3 cellular contexts compared by ENCODE assay signal in the genomic region with DNA sequence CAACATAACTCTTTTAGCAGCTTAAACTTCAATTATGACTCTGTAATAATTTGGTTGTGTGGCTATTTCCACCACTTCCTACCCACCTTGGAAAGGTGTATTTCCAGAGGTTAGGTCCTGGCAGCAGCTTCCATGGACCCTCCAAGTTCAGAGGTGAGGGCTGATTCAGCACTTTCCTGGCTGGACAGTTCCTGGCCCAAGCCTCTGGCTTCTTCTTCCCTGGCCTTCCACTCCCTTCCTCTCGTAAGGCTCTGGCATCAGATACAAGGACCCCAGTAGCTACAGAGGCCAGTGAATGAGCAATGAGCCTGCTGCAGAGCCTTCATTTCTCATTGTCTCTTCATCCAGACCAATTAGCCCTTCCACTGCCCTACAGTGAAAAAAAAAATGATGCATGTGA.
TF ChIP-seq lines count a peak whose summit lies in the region.

No MANE protein-coding gene starts in this region.

TF ChIP-seq in SK-N-SH, 30 proteins besides CTCF, POLR2A, EP300 and RAD21:
- TF ChIP-seq REST (IDR thresholded peaks at IDR 0.05; ENCODE audit: low read depth, low read length) (peak; percentile 89), TEAD4 (IDR thresholded peaks at IDR 0.05; ENCODE audit: borderline replicate concordance, insufficient read depth) (no peak)

TF ChIP-seq in SK-N-SH treated with all-trans-retinoic acid at 6 μM for 48 hours, 23 proteins besides CTCF, POLR2A, EP300 and RAD21 (continued from another document):
- TF ChIP-seq CSRNP3 (CRISPR knock-in tag; IDR thresholded peaks at IDR 0.05): no peak
- TF ChIP-seq PPARA (CRISPR knock-in tag; IDR thresholded peaks at IDR 0.05; ENCODE audit: borderline replicate concordance): no peak
- TF ChIP-seq ZNF565 (CRISPR knock-in tag; conservative IDR thresholded peaks at IDR 0.05; ENCODE audit: low read depth): no peak
- no peak for TF ChIP-seq ZFP30 (CRISPR knock-in tag; IDR thresholded peaks at IDR 0.05)
- TF ChIP-seq GLIS3 (CRISPR knock-in tag; IDR thresholded peaks at IDR 0.05): no peak
- no peak for TF ChIP-seq ESRRG (CRISPR knock-in tag; IDR thresholded peaks at IDR 0.05)
- no peak for TF ChIP-seq ZNF8 (CRISPR knock-in tag; IDR thresholded peaks at IDR 0.05)
- no peak for TF ChIP-seq TSHZ2 (CRISPR knock-in tag; IDR thresholded peaks at IDR 0.05)
- TF ChIP-seq ARNTL (CRISPR knock-in tag; IDR thresholded peaks at IDR 0.05; ENCODE audit: borderline replicate concordance, low read depth): no peak

TF ChIP-seq in GM12878, 131 proteins besides CTCF, POLR2A, EP300 and RAD21 (continued from another document):
- TF ChIP-seq ZBED1 (IDR thresholded peaks at IDR 0.05; ENCODE audit: borderline replicate concordance) (no peak), CREM (IDR thresholded peaks at IDR 0.05; ENCODE audit: low read depth) (no peak)
- TF ChIP-seq, protein P1, sequence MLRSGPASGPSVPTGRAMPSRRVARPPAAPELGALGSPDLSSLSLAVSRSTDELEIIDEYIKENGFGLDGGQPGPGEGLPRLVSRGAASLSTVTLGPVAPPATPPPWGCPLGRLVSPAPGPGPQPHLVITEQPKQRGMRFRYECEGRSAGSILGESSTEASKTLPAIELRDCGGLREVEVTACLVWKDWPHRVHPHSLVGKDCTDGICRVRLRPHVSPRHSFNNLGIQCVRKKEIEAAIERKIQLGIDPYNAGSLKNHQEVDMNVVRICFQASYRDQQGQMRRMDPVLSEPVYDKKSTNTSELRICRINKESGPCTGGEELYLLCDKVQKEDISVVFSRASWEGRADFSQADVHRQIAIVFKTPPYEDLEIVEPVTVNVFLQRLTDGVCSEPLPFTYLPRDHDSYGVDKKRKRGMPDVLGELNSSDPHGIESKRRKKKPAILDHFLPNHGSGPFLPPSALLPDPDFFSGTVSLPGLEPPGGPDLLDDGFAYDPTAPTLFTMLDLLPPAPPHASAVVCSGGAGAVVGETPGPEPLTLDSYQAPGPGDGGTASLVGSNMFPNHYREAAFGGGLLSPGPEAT (IDR thresholded peaks at IDR 0.05; ENCODE audit: low read depth): no peak
